ENCODE assay signal across 18 cellular contexts in the genomic region with DNA sequence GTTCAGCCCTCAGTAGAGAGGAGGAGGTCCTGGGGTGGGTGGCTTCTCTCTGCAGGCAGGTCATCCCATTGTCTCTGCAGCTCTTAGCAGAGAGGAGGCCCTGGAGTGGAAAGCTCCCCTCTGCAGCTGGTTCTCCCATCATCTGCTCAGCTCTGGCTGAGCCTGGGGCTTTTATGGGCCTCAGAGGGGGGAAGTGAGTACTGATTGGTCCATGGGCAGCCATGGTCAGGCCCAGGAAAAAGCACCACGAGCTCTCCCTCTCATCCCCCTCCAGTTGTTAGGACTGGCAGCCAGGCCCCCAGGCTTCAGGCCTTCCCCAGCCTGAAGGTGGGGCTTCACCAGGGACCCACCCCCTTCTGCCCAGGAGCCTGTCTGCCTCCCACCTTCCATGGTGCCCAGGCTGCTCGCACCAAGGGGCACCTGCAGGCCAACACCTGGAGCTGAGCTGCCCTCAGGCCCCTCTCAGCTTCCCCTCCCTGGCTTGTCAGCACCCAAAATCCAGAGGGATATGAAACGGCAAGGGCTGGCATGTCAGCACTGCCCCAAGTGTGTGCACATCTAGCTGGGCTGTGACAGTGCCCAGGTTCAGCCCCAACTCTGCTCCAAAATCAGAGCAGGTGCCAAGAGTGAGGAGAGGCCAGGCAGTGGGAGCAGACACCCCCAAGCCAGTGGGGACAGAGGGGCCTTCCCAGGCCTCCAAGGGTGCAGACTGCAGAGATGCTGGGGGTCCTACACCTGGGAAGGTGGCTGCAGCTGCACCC.
DNase-seq lines count a peak whose midpoint lies in the region; ATAC-seq and TF ChIP-seq lines count a peak whose summit lies in the region.
"Had no signal": no experiment of that assay in that cellular context is flagged by ENCODE, and none has a peak within 500 bp of the region (broad histone marks: within the 10 kb centered on the region; RNA-seq: fewer than 3 reads in every experiment).

No MANE protein-coding gene starts in this region.

- H3K9me3 Mint-ChIP-seq in activated naive CD4-positive, alpha-beta T cell treated with anti-CD3 and anti-CD28 coated beads, Interleukin-2, amount 50 U/mL, for 24 hours: no peaks in the 10 kb centered on the region
- no peaks in the 10 kb centered on the region for H3K9me3 Mint-ChIP-seq in activated naive CD4-positive, alpha-beta T cell treated with anti-CD3 and anti-CD28 coated beads for 36 hours
- H3K9me3 Mint-ChIP-seq in neural progenitor cell: no peaks in the 10 kb centered on the region

- no peaks in the 10 kb centered on the region for H4K20me1 ChIP-seq in neural progenitor cell (ENCODE audit: low read depth)

- H3K79me2 ChIP-seq in neural progenitor cell (ENCODE audit: low read depth): no peaks in the 10 kb centered on the region

- H3K27ac ChIP-seq in coronary artery (no peak overlapping the region), neural progenitor cell (no peak overlapping the region)
- H3K27ac ChIP-seq: KMS-11, SJSA1 had no signal

- H3F3A ChIP-seq in neural progenitor cell (ENCODE audit: low read depth): no peaks in the 10 kb centered on the region

- H2AFZ ChIP-seq in neural progenitor cell (replicated peaks): peak overlapping the region; percentile 26
- H2AFZ ChIP-seq: GM23338 had no signal

- no peak overlapping the region for H3K9ac ChIP-seq in neural progenitor cell
- H3K9ac ChIP-seq: KMS-11 had no signal

- H3K27ac Mint-ChIP-seq in activated naive CD4-positive, alpha-beta T cell treated with anti-CD3 and anti-CD28 coated beads, Interleukin-2, amount 50 U/mL, for 24 hours: peak overlapping the region; percentile 33
- no peak overlapping the region for H3K27ac Mint-ChIP-seq in activated naive CD4-positive, alpha-beta T cell treated with anti-CD3 and anti-CD28 coated beads for 36 hours
- no peak overlapping the region for H3K27ac Mint-ChIP-seq in neural progenitor cell
- H3K27ac Mint-ChIP-seq: B cell, GM23338 had no signal

- no peaks in the 10 kb centered on the region for H3K4me1 ChIP-seq in neural progenitor cell
- H3K4me1 ChIP-seq: SJSA1 had no signal

- DNase-seq in activated naive CD4-positive, alpha-beta T cell treated with anti-CD3 and anti-CD28 coated beads for 36 hours: no peak
- DNase-seq in coronary artery (ENCODE audit: low spot score) (peak; percentile 28), neural progenitor cell (ENCODE audit: low spot score) (peak; percentile 16), ureter (ENCODE audit: low spot score) (peak; percentile 23), GM19238 (ENCODE audit: insufficient read length, low spot score) (no peak)
- DNase-seq: DMS79, IMR-90, NCI-H1436 treated with DMSO at 0.1 percent for 48 hours, NCI-H2029, NCI-H226, NCI-H510A treated with DMSO at 0.1 percent for 48 hours, NCI-H748 treated with DMSO at 0.1 percent for 48 hours had no signal

- H3K36me3 Mint-ChIP-seq in activated naive CD4-positive, alpha-beta T cell treated with anti-CD3 and anti-CD28 coated beads, Interleukin-2, amount 50 U/mL, for 24 hours: no peaks in the 10 kb centered on the region
- H3K36me3 Mint-ChIP-seq in activated naive CD4-positive, alpha-beta T cell treated with anti-CD3 and anti-CD28 coated beads for 36 hours (ENCODE audit: low read depth): no peaks in the 10 kb centered on the region
- H3K36me3 Mint-ChIP-seq in neural progenitor cell: no peaks in the 10 kb centered on the region

- no peak for ATAC-seq in HG02610 (IDR thresholded peaks at IDR 0.05; ENCODE audit: unreplicated experiment)
- ATAC-seq: GM23338 had no signal

- intact Hi-C loops in activated naive CD4-positive, alpha-beta T cell treated with anti-CD3 and anti-CD28 coated beads for 36 hours (cut with micrococcal nuclease): no loop called here

- H3K4me1 Mint-ChIP-seq in activated naive CD4-positive, alpha-beta T cell treated with anti-CD3 and anti-CD28 coated beads, Interleukin-2, amount 50 U/mL, for 24 hours: no peaks in the 10 kb centered on the region
- no peaks in the 10 kb centered on the region for H3K4me1 Mint-ChIP-seq in activated naive CD4-positive, alpha-beta T cell treated with anti-CD3 and anti-CD28 coated beads for 36 hours (ENCODE audit: low read depth)
- peaks cover 3% of the 10 kb centered on the region for H3K4me1 Mint-ChIP-seq in neural progenitor cell
- H3K4me1 Mint-ChIP-seq: B cell, GM23338 had no signal

- H3K9me3 ChIP-seq in neural progenitor cell (ENCODE audit: low read depth): no peaks in the 10 kb centered on the region
- H3K9me3 ChIP-seq: SJSA1 had no signal

- CTCF ChIA-PET in activated naive CD4-positive, alpha-beta T cell treated with anti-CD3 and anti-CD28 coated beads for 36 hours (lab: Charles Lee): interaction anchor here (1.0 kb wide), 1 partner anchor 41 kb away, joined by 3 read pairs; no protein-coding TSS in a partner anchor

- H3K36me3 ChIP-seq in neural progenitor cell: no peaks in the 10 kb centered on the region
- H3K36me3 ChIP-seq: SJSA1 had no signal

- TF ChIP-seq CTCF in coronary artery (IDR thresholded peaks at IDR 0.05): no peak
- no peak for TF ChIP-seq CTCF in neural progenitor cell (IDR thresholded peaks at IDR 0.05)

- H3K27me3 ChIP-seq in neural progenitor cell: no peaks in the 10 kb centered on the region
- H3K27me3 ChIP-seq: SJSA1 had no signal

- H3K4me3 Mint-ChIP-seq in activated naive CD4-positive, alpha-beta T cell treated with anti-CD3 and anti-CD28 coated beads, Interleukin-2, amount 50 U/mL, for 24 hours: no peak overlapping the region
- no peak overlapping the region for H3K4me3 Mint-ChIP-seq in activated naive CD4-positive, alpha-beta T cell treated with anti-CD3 and anti-CD28 coated beads for 36 hours
- H3K4me3 Mint-ChIP-seq in neural progenitor cell: no peak overlapping the region
- H3K4me3 Mint-ChIP-seq: B cell, GM23338 had no signal

- H3K4me3 ChIP-seq in coronary artery (no peak overlapping the region), neural progenitor cell (no peak overlapping the region)
- H3K4me3 ChIP-seq: GM23338, SJSA1 had no signal

- peaks cover 4% of the 10 kb centered on the region for H3K27me3 Mint-ChIP-seq in activated naive CD4-positive, alpha-beta T cell treated with anti-CD3 and anti-CD28 coated beads, Interleukin-2, amount 50 U/mL, for 24 hours
- H3K27me3 Mint-ChIP-seq in activated naive CD4-positive, alpha-beta T cell treated with anti-CD3 and anti-CD28 coated beads for 36 hours (ENCODE audit: low read depth): peaks cover 8% of the 10 kb centered on the region
- H3K27me3 Mint-ChIP-seq in neural progenitor cell (ENCODE audit: insufficient read depth, low read depth): peaks cover 11% of the 10 kb centered on the region

- no peak overlapping the region for H3K4me2 ChIP-seq in neural progenitor cell
- H3K4me2 ChIP-seq: GM23338, KMS-11 had no signal

Comparison
In these comparisons a context has a peak if more than half of its experiments do, and no peak if none do; other contexts are left out.
1. DNase-seq: peak in coronary artery (single experiment), neural progenitor cell (single experiment) and ureter (single experiment); none in activated naive CD4-positive, alpha-beta T cell treated with anti-CD3 and anti-CD28 coated beads for 36 hours (single experiment) and GM19238 (single experiment).